In the genomic region with DNA sequence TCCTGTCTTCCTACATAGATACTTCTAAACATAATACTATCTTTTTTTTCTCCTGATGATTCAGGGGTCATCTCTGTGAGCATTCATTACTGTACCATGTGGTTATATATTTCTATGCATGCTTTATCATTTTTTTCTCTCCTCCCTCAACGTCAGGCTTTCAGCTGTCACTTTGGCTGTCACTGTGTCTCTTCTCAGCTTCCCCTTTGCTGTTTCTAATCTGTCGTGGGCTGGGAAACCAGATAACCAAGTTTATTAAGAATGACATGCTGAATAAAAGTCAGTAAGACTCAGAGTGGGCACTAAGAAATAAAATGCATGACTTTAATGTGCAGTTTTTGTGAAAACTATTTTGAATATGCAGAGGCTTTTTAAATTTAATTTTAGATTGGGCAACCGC, we compare ENCODE assay signal across 19 cellular contexts.
"Had no signal": no experiment of that assay in that cellular context is flagged by ENCODE, and none has a peak within 500 bp of the region (broad histone marks: within the 10 kb centered on the region; RNA-seq: fewer than 3 reads in every experiment).

No MANE protein-coding gene starts in this region.

- H3K4me1 ChIP-seq: parathyroid adenoma, stomach, thyroid gland, vagina had no signal

- H3K27ac ChIP-seq: neural progenitor cell, parathyroid adenoma, stomach, thyroid gland, vagina had no signal

- H3K27me3 ChIP-seq: neural progenitor cell, stomach, thyroid gland, vagina had no signal

- H3K36me3 ChIP-seq: neural progenitor cell, stomach, thyroid gland, vagina had no signal

- H3K9me3 ChIP-seq: mucosa of descending colon, stomach, thyroid gland, vagina had no signal

- ATAC-seq: effector memory CD8-positive, alpha-beta T cell; left lobe of liver; mucosa of descending colon; natural killer cell treated with Interleukin-12 subunit alpha and Interleukin-12 subunit beta and Interleukin-15 and Interleukin-18, amount 100 ng/mL, for 72 hours; sciatic nerve; stimulated activated effector memory CD8-positive, alpha-beta T cell treated with anti-CD3 and anti-CD28 coated beads, Interleukin-12 subunit alpha, Interleukin-12 subunit beta, amount 100 ng/mL, for 72 hours had no signal

- H3K9ac ChIP-seq: neural progenitor cell, parathyroid adenoma had no signal

- DNase-seq: cortex of kidney; effector memory CD8-positive, alpha-beta T cell; hypothalamus; mucosa of descending colon; naive B cell; stimulated activated CD4-positive, alpha-beta T cell treated with anti-CD3 and anti-CD28 coated beads, Interleukin-2, amount 100 ng/mL, for 24 hours; stimulated activated CD4-positive, alpha-beta T cell treated with anti-CD3 and anti-CD28 coated beads, Interleukin-4, amount 100 ng/mL, for 24 hours; stimulated activated naive CD4-positive, alpha-beta T cell treated with Interleukin-2 at 50 U/mL for 16 hours; stomach; thyroid gland; trophoblast cell had no signal

- H3K4me3 ChIP-seq: lung, mucosa of descending colon, neural progenitor cell, stomach, thyroid gland, vagina had no signal
